Comparison of ENCODE assay signal across 29 cellular contexts in genomic region chr19:49601482-49602038, GRCh38.
"Had no signal": no experiment of that assay in that cellular context is flagged by ENCODE, and none has a peak within 500 bp of the region (broad histone marks: within the 10 kb centered on the region; RNA-seq: fewer than 3 reads in every experiment).

No MANE protein-coding gene starts in this region.

- H3K4me3 ChIP-seq: breast epithelium, mucosa of descending colon, psoas muscle, testis, transverse colon had no signal

- H3K27ac Mint-ChIP-seq: activated CD4-positive, alpha-beta memory T cell treated with anti-CD3 and anti-CD28 coated beads for 36 hours; activated CD4-positive, alpha-beta T cell treated with anti-CD3 and anti-CD28 coated beads, Interleukin-2, amount 10 ng/mL, durations not matched to agents 24 days and 14 days; activated naive CD4-positive, alpha-beta T cell treated with anti-CD3 and anti-CD28 coated beads, Interleukin-2, amount 10 ng/mL, durations not matched to agents 7 days and 5 days; activated naive CD8-positive, alpha-beta T cell treated with anti-CD3 and anti-CD28 coated beads, Interleukin-2, amount 50 U/mL, for 24 hours; dendritic cell treated with granulocyte-macrophage colony-stimulating factor and Interleukin-4, amounts not matched to agents 40 ng/mL and 50 ng/mL, for 4 days had no signal

- H3K9me3 Mint-ChIP-seq: activated CD4-positive, alpha-beta memory T cell treated with anti-CD3 and anti-CD28 coated beads for 36 hours; activated CD4-positive, alpha-beta T cell treated with anti-CD3 and anti-CD28 coated beads, Interleukin-2, amount 10 ng/mL, durations not matched to agents 24 days and 14 days; activated naive CD4-positive, alpha-beta T cell treated with anti-CD3 and anti-CD28 coated beads, Interleukin-2, amount 10 ng/mL, durations not matched to agents 7 days and 5 days; activated naive CD8-positive, alpha-beta T cell treated with anti-CD3 and anti-CD28 coated beads, Interleukin-2, amount 50 U/mL, for 24 hours; central memory CD8-positive, alpha-beta T cell; dendritic cell treated with granulocyte-macrophage colony-stimulating factor and Interleukin-4, amounts not matched to agents 40 ng/mL and 50 ng/mL, for 4 days; endodermal cell; nephron progenitor cell had no signal

- H3K4me1 Mint-ChIP-seq: activated naive CD4-positive, alpha-beta T cell treated with anti-CD3 and anti-CD28 coated beads, Interleukin-2, amount 10 ng/mL, durations not matched to agents 7 days and 5 days; endodermal cell; nephron progenitor cell had no signal

- ATAC-seq: activated naive CD8-positive, alpha-beta T cell treated with anti-CD3 and anti-CD28 coated beads, Interleukin-2, amount 50 U/mL, for 24 hours; esophagus mucosa; left cardiac atrium; left ventricle myocardium superior; mucosa of descending colon; psoas muscle had no signal

- H3K27me3 ChIP-seq: breast epithelium, testis, transverse colon had no signal

- H3K27me3 Mint-ChIP-seq: activated CD4-positive, alpha-beta memory T cell treated with anti-CD3 and anti-CD28 coated beads for 36 hours; activated CD4-positive, alpha-beta T cell treated with anti-CD3 and anti-CD28 coated beads, Interleukin-2, amount 10 ng/mL, durations not matched to agents 24 days and 14 days; activated naive CD4-positive, alpha-beta T cell treated with anti-CD3 and anti-CD28 coated beads, Interleukin-2, amount 10 ng/mL, durations not matched to agents 7 days and 5 days; activated naive CD8-positive, alpha-beta T cell treated with anti-CD3 and anti-CD28 coated beads, Interleukin-2, amount 50 U/mL, for 24 hours; central memory CD8-positive, alpha-beta T cell; dendritic cell treated with granulocyte-macrophage colony-stimulating factor and Interleukin-4, amounts not matched to agents 40 ng/mL and 50 ng/mL, for 4 days had no signal

- H3K4me3 Mint-ChIP-seq: activated CD4-positive, alpha-beta memory T cell treated with anti-CD3 and anti-CD28 coated beads for 36 hours; activated CD4-positive, alpha-beta T cell treated with anti-CD3 and anti-CD28 coated beads, Interleukin-2, amount 10 ng/mL, durations not matched to agents 24 days and 14 days; activated naive CD4-positive, alpha-beta T cell treated with anti-CD3 and anti-CD28 coated beads, Interleukin-2, amount 10 ng/mL, durations not matched to agents 7 days and 5 days; activated naive CD8-positive, alpha-beta T cell treated with anti-CD3 and anti-CD28 coated beads, Interleukin-2, amount 50 U/mL, for 24 hours; central memory CD8-positive, alpha-beta T cell; dendritic cell treated with granulocyte-macrophage colony-stimulating factor and Interleukin-4, amounts not matched to agents 40 ng/mL and 50 ng/mL, for 4 days; endodermal cell; nephron progenitor cell had no signal

- DNase-seq: activated CD4-positive, alpha-beta memory T cell treated with anti-CD3 and anti-CD28 coated beads for 36 hours; activated CD4-positive, alpha-beta T cell treated with anti-CD3 and anti-CD28 coated beads, Interleukin-2, amount 10 ng/mL, durations not matched to agents 24 days and 14 days; activated CD4-positive, CD25-positive, alpha-beta regulatory T cell treated with anti-CD3 and anti-CD28 coated beads, Interleukin-2, amount 50 U/mL, for 72 hours; activated CD8-positive, alpha-beta memory T cell treated with anti-CD3 and anti-CD28 coated beads, Interleukin-2, amount 50 U/mL, for 4 hours; activated gamma-delta T cell; activated naive CD4-positive, alpha-beta T cell treated with anti-CD3 and anti-CD28 coated beads, Interleukin-2, amount 10 ng/mL, durations not matched to agents 7 days and 5 days; activated naive CD8-positive, alpha-beta T cell treated with anti-CD3 and anti-CD28 coated beads, Interleukin-2, amount 50 U/mL, for 24 hours; activated T-cell treated with anti-CD3 and anti-CD28 coated beads, Interleukin-2, amount 50 U/mL, for 1 hour; amygdala; endodermal cell; foreskin fibroblast; head of caudate nucleus; hippocampal formation; left cardiac atrium; left ventricle myocardium superior; mucosa of descending colon; nephron progenitor cell; psoas muscle; stimulated activated CD4-positive, alpha-beta T cell treated with anti-CD3 and anti-CD28 coated beads, Interleukin-15, amount 100 ng/mL, for 24 hours; stimulated activated CD4-positive, alpha-beta T cell treated with anti-CD3 and anti-CD28 coated beads, Interleukin-2, amount 100 ng/mL, for 24 hours; stimulated activated naive CD4-positive, alpha-beta T cell; T-helper 2 cell; testis; transverse colon had no signal

- H3K36me3 ChIP-seq: breast epithelium had no signal

- H2AFZ ChIP-seq: parathyroid adenoma had no signal

- H3K27ac ChIP-seq: breast epithelium, parathyroid adenoma, psoas muscle, testis, transverse colon had no signal

- H3K4me1 ChIP-seq: breast epithelium, parathyroid adenoma, psoas muscle, testis, transverse colon had no signal

- H3K9me3 ChIP-seq: breast epithelium, mucosa of descending colon, psoas muscle, testis, transverse colon had no signal
